Comparison of ENCODE assay signal across 8 cellular contexts in genomic region chr1:8326265-8326664, GRCh38.
"Had no signal": no experiment of that assay in that cellular context is flagged by ENCODE, and none has a peak within 500 bp of the region (broad histone marks: within the 10 kb centered on the region; RNA-seq: fewer than 3 reads in every experiment).

No MANE protein-coding gene starts in this region.

- DNase-seq: GDM1, GF-D8 had no signal

- FAIRE-seq: G401.6, GM12878, GM12891, GM12892, GM18507, GM19239 had no signal

- H3K4me3 ChIP-seq: GM12878 had no signal

- ATAC-seq: GM12878 had no signal
